ENCODE assay signal across 8 cellular contexts in the genomic region with DNA sequence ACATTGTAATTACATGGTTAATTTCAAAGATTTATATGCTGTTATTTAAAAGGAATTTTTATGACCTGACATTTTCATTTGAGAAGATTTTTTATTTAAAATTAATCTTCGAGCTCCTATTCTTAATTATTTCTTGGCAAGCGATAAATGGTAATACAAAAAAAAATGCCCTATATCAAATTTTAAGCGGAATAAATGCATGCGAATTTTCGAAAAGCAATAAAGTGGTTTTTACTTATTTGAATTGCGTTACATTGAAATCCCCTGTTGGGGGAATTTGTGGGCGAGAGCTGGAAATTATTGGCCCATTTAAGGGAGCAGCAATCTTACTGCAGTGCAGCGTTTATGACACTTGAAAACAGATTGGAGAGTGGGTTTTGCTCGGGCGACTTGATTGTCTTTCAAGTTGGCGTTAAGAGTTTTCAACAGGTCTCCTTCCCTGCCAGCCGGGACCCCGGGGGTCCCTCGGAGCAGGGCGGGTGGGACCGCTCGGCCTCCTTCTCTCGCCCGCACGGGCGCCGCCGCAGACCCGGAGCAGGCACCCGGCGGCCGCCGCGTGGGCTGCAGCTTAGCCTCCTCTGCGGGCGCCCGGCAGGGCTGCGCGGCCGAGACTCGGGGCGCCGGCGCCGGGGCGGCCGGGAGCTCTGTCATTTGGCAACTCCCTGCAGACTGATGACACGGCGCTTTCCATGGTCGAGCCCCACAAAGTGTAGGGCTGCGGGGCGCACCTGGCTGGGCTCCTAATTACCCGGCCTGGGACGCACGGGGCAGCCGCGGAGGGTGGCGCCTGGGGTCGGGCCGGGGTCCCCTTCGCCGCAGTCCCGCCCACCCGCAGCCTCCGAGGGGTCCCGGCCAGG.
DNase-seq lines count a peak whose midpoint lies in the region; ATAC-seq and TF ChIP-seq lines count a peak whose summit lies in the region.

No MANE protein-coding gene starts in this region.

- H3K4me3 ChIP-seq in MG63 (peak overlapping the region; percentile 27), mucosa of descending colon (no peak overlapping the region), urinary bladder (ENCODE audit: low read depth, low read length) (peak overlapping the region; percentile 30)

- peaks cover 2% of the 10 kb centered on the region for H3K4me1 Mint-ChIP-seq in activated CD4-positive, alpha-beta T cell treated with anti-CD3 and anti-CD28 coated beads, Interleukin-2, amount 10 ng/mL, durations not matched to agents 24 days and 14 days

- intact Hi-C loops in activated CD4-positive, alpha-beta T cell treated with anti-CD3 and anti-CD28 coated beads, Interleukin-2, amount 10 ng/mL, durations not matched to agents 24 days and 14 days (cut with micrococcal nuclease): loop anchor here (5.0 kb wide), 2 partner anchors 260 to 510 kb away; no protein-coding TSS in a partner anchor
- intact Hi-C loops in mucosa of descending colon (cut with DNase I, micrococcal nuclease): no loop called here

- H3K9me3 ChIP-seq in MG63: no peaks in the 10 kb centered on the region
- H3K9me3 ChIP-seq in mucosa of descending colon: no peaks in the 10 kb centered on the region

- no peak for TF ChIP-seq CTCF in mucosa of descending colon (IDR thresholded peaks at IDR 0.05)

- H3K27ac Mint-ChIP-seq in activated CD4-positive, alpha-beta T cell treated with anti-CD3 and anti-CD28 coated beads, Interleukin-2, amount 10 ng/mL, durations not matched to agents 24 days and 14 days: no peak overlapping the region

- H3K27ac ChIP-seq in cingulate gyrus (ENCODE audit: low read depth, low read length) (peak overlapping the region; percentile 62), urinary bladder (ENCODE audit: low read depth) (no peak overlapping the region)

- H3K36me3 ChIP-seq in MG63 (no peaks in the 10 kb centered on the region), mucosa of descending colon (ENCODE audit: low read depth) (no peaks in the 10 kb centered on the region), urinary bladder (ENCODE audit: insufficient read depth) (no peaks in the 10 kb centered on the region)

- H3K36me3 Mint-ChIP-seq in activated CD4-positive, alpha-beta T cell treated with anti-CD3 and anti-CD28 coated beads, Interleukin-2, amount 10 ng/mL, durations not matched to agents 24 days and 14 days (ENCODE audit: low read depth): no peaks in the 10 kb centered on the region

- H3K4me1 ChIP-seq in mucosa of descending colon (ENCODE audit: low read depth) (no peaks in the 10 kb centered on the region), urinary bladder (ENCODE audit: insufficient read depth) (no peaks in the 10 kb centered on the region)

- ATAC-seq in mucosa of descending colon: peak; percentile 37

- H3K9me3 Mint-ChIP-seq in activated CD4-positive, alpha-beta T cell treated with anti-CD3 and anti-CD28 coated beads, Interleukin-2, amount 10 ng/mL, durations not matched to agents 24 days and 14 days: no peaks in the 10 kb centered on the region

- H3K27me3 Mint-ChIP-seq in activated CD4-positive, alpha-beta T cell treated with anti-CD3 and anti-CD28 coated beads, Interleukin-2, amount 10 ng/mL, durations not matched to agents 24 days and 14 days: peaks cover 59% of the 10 kb centered on the region

- peak; percentile 60 for DNase-seq in activated CD4-positive, alpha-beta T cell treated with anti-CD3 and anti-CD28 coated beads, Interleukin-2, amount 10 ng/mL, durations not matched to agents 24 days and 14 days
- no peak for DNase-seq in activated CD4-positive, alpha-beta T cell treated with anti-CD3 and anti-CD28 coated beads, Interleukin-2, amount 50 U/mL, for 1 hour
- peak; percentile 26 for DNase-seq in MG63
- no peak for DNase-seq in mucosa of descending colon
- DNase-seq in NCI-H1048 (lab: John Stamatoyannopoulos, UW): no peak
- DNase-seq in T-helper 9 cell: no peak

- no peak overlapping the region for H3K4me3 Mint-ChIP-seq in activated CD4-positive, alpha-beta T cell treated with anti-CD3 and anti-CD28 coated beads, Interleukin-2, amount 10 ng/mL, durations not matched to agents 24 days and 14 days

- WGBS in urinary bladder: 3% methylated on average over 61 of the region's 61 CpGs

- H3K27me3 ChIP-seq in MG63: peaks cover 64% of the 10 kb centered on the region

Comparison
In these comparisons a context has a peak if more than half of its experiments do, and no peak if none do; other contexts are left out.
1. DNase-seq: peak in activated CD4-positive, alpha-beta T cell treated with anti-CD3 and anti-CD28 coated beads, Interleukin-2, amount 10 ng/mL, durations not matched to agents 24 days and 14 days (single experiment) and MG63 (single experiment); none in activated CD4-positive, alpha-beta T cell treated with anti-CD3 and anti-CD28 coated beads, Interleukin-2, amount 50 U/mL, for 1 hour (single experiment), mucosa of descending colon (0 of 3), NCI-H1048 (single experiment) and T-helper 9 cell (single experiment).